In the genomic region with DNA sequence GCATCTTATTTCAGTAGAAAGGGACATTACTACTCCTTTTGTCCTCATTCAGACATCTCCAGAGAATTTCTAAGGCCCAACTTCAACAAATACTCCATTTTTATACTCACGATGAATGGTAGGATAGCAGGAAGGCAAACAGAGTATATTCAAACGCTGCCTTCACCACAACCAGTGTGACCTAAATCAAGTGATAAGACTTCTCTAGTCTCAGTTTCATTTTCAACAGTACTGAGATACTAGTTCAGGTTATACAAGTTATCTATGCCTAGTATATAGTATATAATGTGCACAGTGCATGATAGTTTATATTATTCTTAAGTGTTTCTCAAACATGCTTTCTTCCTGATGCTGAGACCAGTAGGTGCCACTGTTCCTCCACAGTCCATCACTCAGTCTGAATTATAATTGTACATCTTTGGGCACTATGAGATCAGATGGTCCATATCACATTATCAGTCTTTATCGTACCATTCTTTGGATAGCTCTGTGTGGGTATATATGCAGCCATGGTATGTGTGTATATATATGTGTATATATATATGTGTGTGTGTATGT, we compare ENCODE assay signal across 9 cellular contexts.
DNase-seq lines count a peak whose midpoint lies in the region; ATAC-seq and TF ChIP-seq lines count a peak whose summit lies in the region.
"Had no signal": no experiment of that assay in that cellular context is flagged by ENCODE, and none has a peak within 500 bp of the region (broad histone marks: within the 10 kb centered on the region; RNA-seq: fewer than 3 reads in every experiment).

No MANE protein-coding gene starts in this region.

- H3K4me3 ChIP-seq in astrocyte of the cerebellum (ENCODE audit: low read depth, low read length), result no peak overlapping the region

- peak; percentile 49 for TF ChIP-seq CTCF in astrocyte of the cerebellum (IDR thresholded peaks at IDR 0.05; ENCODE audit: low read depth, low read length, missing control alignments)

- in situ Hi-C loops in astrocyte of the cerebellum (cut with HindIII; ENCODE audit: low sequenced_read_pairs), result no loop called here

- no peak for DNase-seq in astrocyte of the cerebellum (ENCODE audit: low read depth)
- DNase-seq in left colon, result no peak
- DNase-seq in activated T-cell treated with anti-CD3 and anti-CD28 coated beads for 4 hours, result no peak
- DNase-seq: stimulated activated CD4-positive, alpha-beta T cell treated with anti-CD3 and anti-CD28 coated beads, Interleukin-4, amount 100 ng/mL, for 4 hours had no signal

- ATAC-seq in GM18868 (IDR thresholded peaks at IDR 0.05; ENCODE audit: unreplicated experiment) (peak; percentile 46), HG03442 (IDR thresholded peaks at IDR 0.05; ENCODE audit: unreplicated experiment) (peak; percentile 50), left colon (peak; percentile 26), HG02588 (IDR thresholded peaks at IDR 0.05; ENCODE audit: unreplicated experiment) (no peak), GM18517 (IDR thresholded peaks at IDR 0.05; ENCODE audit: unreplicated experiment) (no peak)
- no peak for ATAC-seq in activated CD4-positive, CD25-positive, alpha-beta regulatory T cell treated with anti-CD3 and anti-CD28 coated beads, Interleukin-2, amount 50 U/mL, for 24 hours

- intact Hi-C loops in left colon (cut with DNase I, micrococcal nuclease), result no loop called here

Comparison
In these comparisons a context has a peak if more than half of its experiments do, and no peak if none do; other contexts are left out.
1. ATAC-seq: peak in GM18868 (single experiment), HG03442 (single experiment) and left colon (single experiment); none in activated CD4-positive, CD25-positive, alpha-beta regulatory T cell treated with anti-CD3 and anti-CD28 coated beads, Interleukin-2, amount 50 U/mL, for 24 hours (0 of 2), HG02588 (single experiment) and GM18517 (single experiment).